25 cellular contexts compared by ENCODE assay signal in genomic region chr14:78967111-78967809, GRCh38.
DNase-seq lines count a peak whose midpoint lies in the region; ATAC-seq, FAIRE-seq and TF ChIP-seq lines count a peak whose summit lies in the region.
"Had no signal": no experiment of that assay in that cellular context is flagged by ENCODE, and none has a peak within 500 bp of the region (broad histone marks: within the 10 kb centered on the region; RNA-seq: fewer than 3 reads in every experiment).

No MANE protein-coding gene starts in this region.

- no peak for TF ChIP-seq POLR2A in gastrocnemius medialis (IDR thresholded peaks at IDR 0.05)

- in situ Hi-C loops in gastrocnemius medialis (cut with MboI; ENCODE audit: low sequenced_read_pairs in 4 of 4) = loop anchor here in 3 of 4 donors (25.0 kb wide), 1 partner anchor 1870 kb away; no protein-coding TSS in a partner anchor

- peaks cover 30% of the 10 kb centered on the region for H3K4me1 ChIP-seq in osteoblast (ENCODE audit: insufficient read depth, low read length)
- no peaks in the 10 kb centered on the region for H3K4me1 ChIP-seq in gastrocnemius medialis
- H3K4me1 ChIP-seq in OCI-LY7 (ENCODE audit: insufficient read depth, low read length, poor library complexity, severe bottlenecking) = no peaks in the 10 kb centered on the region
- H3K4me1 ChIP-seq: left lung, uterus had no signal

- H3K9me3 ChIP-seq in osteoblast (ENCODE audit: low read depth, low read length) (no peaks in the 10 kb centered on the region), gastrocnemius medialis (no peaks in the 10 kb centered on the region), OCI-LY7 (ENCODE audit: low read length) (no peaks in the 10 kb centered on the region)
- H3K9me3 ChIP-seq: left lung, MG63, mucosa of descending colon, uterus had no signal

- H3K27ac ChIP-seq in osteoblast (ENCODE audit: low read depth, low read length) = peak overlapping the region; percentile 90
- H3K27ac ChIP-seq in gastrocnemius medialis = no peak overlapping the region
- no peak overlapping the region for H3K27ac ChIP-seq in OCI-LY7 (ENCODE audit: low read depth, low read length, poor library complexity, severe bottlenecking)
- H3K27ac ChIP-seq: left lung, uterus had no signal

- H3K4me3 ChIP-seq in osteoblast (ENCODE audit: insufficient read depth, low read length) (no peak overlapping the region), gastrocnemius medialis (no peak overlapping the region), OCI-LY7 (ENCODE audit: low read depth, low read length, poor library complexity, severe bottlenecking) (no peak overlapping the region)
- H3K4me3 ChIP-seq: coronary artery, left lung, MG63, mucosa of descending colon, uterus had no signal

- intact Hi-C loops in gastrocnemius medialis (cut with DNase I; ENCODE audit: low total_unique reads) = loop anchor here (10.0 kb wide), 1 partner anchor 1878 kb away; no protein-coding TSS in a partner anchor
- intact Hi-C loops in OCI-LY7 (cut with micrococcal nuclease; ENCODE audit: unreplicated experiment) = no loop called here

- FAIRE-seq in RCC 7860 (lab: Jason Lieb, UNC) = no peak
- FAIRE-seq: GM12891 had no signal

- CTCF ChIA-PET in OCI-LY7 (lab: Charles Lee; ENCODE audit: unreplicated experiment) = no interaction called here

- no peaks in the 10 kb centered on the region for H3K27me3 ChIP-seq in osteoblast (ENCODE audit: insufficient read depth, low read length)
- H3K27me3 ChIP-seq in gastrocnemius medialis = no peaks in the 10 kb centered on the region
- H3K27me3 ChIP-seq: left lung, MG63, uterus had no signal

- H4K20me1 ChIP-seq in osteoblast (ENCODE audit: insufficient read depth, low read length) (no peaks in the 10 kb centered on the region), OCI-LY7 (ENCODE audit: insufficient read depth, low read length) (no peaks in the 10 kb centered on the region)

- no peaks in the 10 kb centered on the region for H3K9me2 ChIP-seq in OCI-LY7 (ENCODE audit: insufficient read depth, low read length)

- no peak for ATAC-seq in gastrocnemius medialis
- ATAC-seq in HG02588 (IDR thresholded peaks at IDR 0.05; ENCODE audit: unreplicated experiment) = no peak
- ATAC-seq: left lung, mucosa of descending colon, sciatic nerve had no signal

- H3K4me2 ChIP-seq in osteoblast (ENCODE audit: insufficient read depth, low read length) = peak overlapping the region; percentile 56
- H3K4me2 ChIP-seq in OCI-LY7 (ENCODE audit: low read length) = no peak overlapping the region

- TF ChIP-seq CTCF in osteoblast (IDR thresholded peaks at IDR 0.05; ENCODE audit: extremely low read depth, low read depth, low read length) (no peak), gastrocnemius medialis (IDR thresholded peaks at IDR 0.05 in 4 of 5, conservative IDR thresholded peaks at IDR 0.05 in 1 of 5) (no peak), OCI-LY7 (conservative IDR thresholded peaks at IDR 0.05; ENCODE audit: low read length) (no peak)

- POLR2A ChIA-PET in OCI-LY7 (lab: Charles Lee) = no interaction called here

- no TSS peak for BruUV-seq in OCI-LY7 (replicated peaks; lab: Mats Ljungman, UMichigan)

- H3K79me2 ChIP-seq in osteoblast (ENCODE audit: insufficient read depth, low read length) (no peaks in the 10 kb centered on the region), OCI-LY7 (ENCODE audit: insufficient read depth, low read depth, low read length) (no peaks in the 10 kb centered on the region)

- H3K36me3 ChIP-seq in osteoblast (ENCODE audit: insufficient read depth, low read length) (no peaks in the 10 kb centered on the region), gastrocnemius medialis (no peaks in the 10 kb centered on the region), OCI-LY7 (ENCODE audit: insufficient read depth, low read length) (no peaks in the 10 kb centered on the region)
- H3K36me3 ChIP-seq: left lung, MG63, uterus had no signal

- H2AFZ ChIP-seq in osteoblast (ENCODE audit: low read length) (no peak overlapping the region), OCI-LY7 (ENCODE audit: low read length) (no peak overlapping the region)

- DNase-seq in Daoy (ENCODE audit: low read depth) (peak; percentile 4), RCC 7860 (ENCODE audit: low spot score) (peak; percentile 57), dermis microvascular lymphatic vessel endothelial cell (ENCODE audit: low read depth in 2 of 2) (peak; percentile 36 to 48), osteoblast (ENCODE audit: insufficient read length, low spot score, missing footprints) (no peak), DMS79 (lab: John Stamatoyannopoulos, UW) (no peak), gastrocnemius medialis (no peak), OCI-LY7 (ENCODE audit: low spot score) (no peak)
- DNase-seq: activated CD4-positive, alpha-beta T cell treated with anti-CD3 and anti-CD28 coated beads, Interleukin-2, amount 10 ng/mL, durations not matched to agents 24 days and 14 days; activated CD8-positive, alpha-beta memory T cell treated with anti-CD3 and anti-CD28 coated beads, Interleukin-2, amount 50 U/mL, for 48 hours; activated gamma-delta T cell; anterior cingulate cortex; Calu3; GDM1; left lung; MG63; mucosa of descending colon; NCI-H187; NCI-H345; RPMI8226; stimulated activated CD4-positive, alpha-beta T cell treated with anti-CD3 and anti-CD28 coated beads, Interleukin-2, amount 100 ng/mL, for 24 hours; uterus had no signal

Comparison
In these comparisons a context has a peak if more than half of its experiments do, and no peak if none do; other contexts are left out.
1. DNase-seq: peak in Daoy (single experiment), RCC 7860 (single experiment) and dermis microvascular lymphatic vessel endothelial cell (2 of 2); none in osteoblast (single experiment), DMS79 (single experiment), gastrocnemius medialis (0 of 2) and OCI-LY7 (single experiment).